18 cellular contexts compared by ENCODE assay signal in the genomic region with DNA sequence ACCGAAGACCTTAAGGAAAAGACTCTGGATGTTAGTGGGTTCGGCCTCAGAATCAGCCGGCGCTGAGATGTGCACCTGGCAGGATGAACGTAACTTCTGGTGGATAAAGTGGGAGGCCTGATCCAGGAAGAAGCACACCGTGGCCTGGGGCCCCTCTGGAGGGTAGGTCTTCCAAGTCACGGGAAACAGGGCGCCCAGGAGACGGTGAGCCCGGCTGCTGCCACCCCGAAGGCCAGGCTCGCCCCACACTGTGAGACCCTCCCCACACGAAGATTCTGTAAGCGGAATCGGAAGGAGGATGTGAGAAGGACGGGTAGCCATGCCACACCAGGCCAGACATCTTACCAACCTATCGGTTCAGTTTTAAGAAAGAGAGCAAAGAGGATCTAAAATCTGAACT.
"Had no signal": no experiment of that assay in that cellular context is flagged by ENCODE, and none has a peak within 500 bp of the region (broad histone marks: within the 10 kb centered on the region; RNA-seq: fewer than 3 reads in every experiment).

No MANE protein-coding gene starts in this region.

- H3K9me3 Mint-ChIP-seq: activated CD4-positive, alpha-beta memory T cell treated with anti-CD3 and anti-CD28 coated beads, Interleukin-2, amount 10 ng/mL, durations not matched to agents 7 days and 5 days; activated CD4-positive, alpha-beta T cell treated with anti-CD3 and anti-CD28 coated beads, Interleukin-2, amount 10 ng/mL, durations not matched to agents 24 days and 14 days; activated T-helper 1 cell treated with anti-CD3 and anti-CD28 coated beads, Interleukin-12 subunit alpha, Interleukin-12 subunit beta, Interleukin-2, Interleukin-4 antibody, amounts not matched to agents 30 ng/mL and 10 ng/mL and 1 ng/mL, durations not matched to agents 14 hours and 24 hours and 36 hours; dendritic cell treated with granulocyte-macrophage colony-stimulating factor and Interleukin-4, amounts not matched to agents 40 ng/mL and 50 ng/mL, for 4 days; stimulated activated naive CD8-positive, alpha-beta T cell treated with anti-CD3 and anti-CD28 coated beads, Interleukin-15, Interleukin-2, amounts not matched to agents 100 ng/mL and 50 ng/mL, for 24 hours had no signal

- H3K4me3 Mint-ChIP-seq: activated CD4-positive, alpha-beta memory T cell treated with anti-CD3 and anti-CD28 coated beads, Interleukin-2, amount 10 ng/mL, durations not matched to agents 7 days and 5 days; activated CD4-positive, alpha-beta T cell treated with anti-CD3 and anti-CD28 coated beads, Interleukin-2, amount 10 ng/mL, durations not matched to agents 24 days and 14 days; activated T-helper 1 cell treated with anti-CD3 and anti-CD28 coated beads, Interleukin-12 subunit alpha, Interleukin-12 subunit beta, Interleukin-2, Interleukin-4 antibody, amounts not matched to agents 30 ng/mL and 10 ng/mL and 1 ng/mL, durations not matched to agents 14 hours and 24 hours and 36 hours; dendritic cell treated with granulocyte-macrophage colony-stimulating factor and Interleukin-4, amounts not matched to agents 40 ng/mL and 50 ng/mL, for 4 days; stimulated activated naive CD8-positive, alpha-beta T cell treated with anti-CD3 and anti-CD28 coated beads, Interleukin-15, Interleukin-2, amounts not matched to agents 100 ng/mL and 50 ng/mL, for 24 hours; T-helper 17 cell had no signal

- ATAC-seq: T-helper 17 cell had no signal

- H3K27me3 ChIP-seq: brain microvascular endothelial cell had no signal

- H3K9me3 ChIP-seq: ascending aorta, prostate gland had no signal

- H3K36me3 ChIP-seq: ascending aorta, brain microvascular endothelial cell, prostate gland, tibial nerve had no signal

- H3K27me3 Mint-ChIP-seq: stimulated activated naive CD8-positive, alpha-beta T cell treated with anti-CD3 and anti-CD28 coated beads, Interleukin-15, Interleukin-2, amounts not matched to agents 100 ng/mL and 50 ng/mL, for 24 hours; T-helper 17 cell had no signal

- H3K27ac ChIP-seq: ascending aorta, brain microvascular endothelial cell, prostate gland had no signal

- H3K27ac Mint-ChIP-seq: activated CD4-positive, alpha-beta memory T cell treated with anti-CD3 and anti-CD28 coated beads, Interleukin-2, amount 10 ng/mL, durations not matched to agents 7 days and 5 days; activated CD4-positive, alpha-beta T cell treated with anti-CD3 and anti-CD28 coated beads, Interleukin-2, amount 10 ng/mL, durations not matched to agents 24 days and 14 days; activated T-helper 1 cell treated with anti-CD3 and anti-CD28 coated beads, Interleukin-12 subunit alpha, Interleukin-12 subunit beta, Interleukin-2, Interleukin-4 antibody, amounts not matched to agents 30 ng/mL and 10 ng/mL and 1 ng/mL, durations not matched to agents 14 hours and 24 hours and 36 hours; dendritic cell treated with granulocyte-macrophage colony-stimulating factor and Interleukin-4, amounts not matched to agents 40 ng/mL and 50 ng/mL, for 4 days; stimulated activated naive CD8-positive, alpha-beta T cell treated with anti-CD3 and anti-CD28 coated beads, Interleukin-15, Interleukin-2, amounts not matched to agents 100 ng/mL and 50 ng/mL, for 24 hours; T-helper 17 cell had no signal

- DNase-seq: activated CD4-positive, alpha-beta memory T cell treated with anti-CD3 and anti-CD28 coated beads, Interleukin-2, amount 10 ng/mL, durations not matched to agents 7 days and 5 days; activated CD4-positive, alpha-beta T cell treated with anti-CD3 and anti-CD28 coated beads, Interleukin-2, amount 10 ng/mL, durations not matched to agents 24 days and 14 days; activated CD4-positive, CD25-positive, alpha-beta regulatory T cell; activated gamma-delta T cell; activated naive CD4-positive, alpha-beta T cell treated with anti-CD3 and anti-CD28 coated beads, Interleukin-2, amount 50 U/mL, for 16 hours; brain microvascular endothelial cell; effector CD8-positive, alpha-beta T cell; glutamatergic neuron; stimulated activated CD4-positive, alpha-beta T cell treated with anti-CD3 and anti-CD28 coated beads, Interleukin-12 subunit alpha, Interleukin-12 subunit beta, amount 100 ng/mL, for 4 hours; substantia nigra; SW 1271; T-helper 17 cell had no signal

- H3K4me1 ChIP-seq: ascending aorta, prostate gland had no signal

- H3K4me3 ChIP-seq: ascending aorta, prostate gland, tibial nerve had no signal
